1 cellular context compared by ENCODE assay signal in the genomic region with DNA sequence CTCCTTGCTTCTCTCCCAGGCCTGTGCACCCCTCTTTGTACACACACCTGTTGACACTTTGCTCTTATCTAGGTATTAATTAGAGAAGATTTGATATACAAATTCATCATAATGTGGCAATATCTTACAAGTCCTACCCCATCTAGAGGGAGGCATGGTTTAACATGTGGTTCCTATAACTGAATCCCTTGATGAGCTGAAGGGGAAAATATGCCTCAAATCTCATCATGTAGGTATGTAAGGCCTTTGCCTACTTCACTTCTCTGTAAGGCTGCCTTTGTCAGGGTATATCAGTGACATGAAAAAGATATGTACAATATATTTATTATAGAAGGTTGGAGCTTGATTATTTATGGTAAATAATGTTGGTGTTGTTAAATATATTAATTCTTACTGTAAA.
TF ChIP-seq lines count a peak whose summit lies in the region.

No MANE protein-coding gene starts in this region.

TF ChIP-seq in H1, 55 proteins besides CTCF, POLR2A, EP300 and RAD21 (continued from another document):
- TF ChIP-seq ASH2L (IDR thresholded peaks at IDR 0.05; ENCODE audit: low read length), result no peak
- no peak for TF ChIP-seq CHD2 (IDR thresholded peaks at IDR 0.05; ENCODE audit: low read length)
- TF ChIP-seq POU5F1 (IDR thresholded peaks at IDR 0.05; ENCODE audit: low read depth, low read length), result no peak
- no peak for TF ChIP-seq FOSL1 (IDR thresholded peaks at IDR 0.05; ENCODE audit: insufficient read depth, low read depth, low read length)
- TF ChIP-seq, protein P1, sequence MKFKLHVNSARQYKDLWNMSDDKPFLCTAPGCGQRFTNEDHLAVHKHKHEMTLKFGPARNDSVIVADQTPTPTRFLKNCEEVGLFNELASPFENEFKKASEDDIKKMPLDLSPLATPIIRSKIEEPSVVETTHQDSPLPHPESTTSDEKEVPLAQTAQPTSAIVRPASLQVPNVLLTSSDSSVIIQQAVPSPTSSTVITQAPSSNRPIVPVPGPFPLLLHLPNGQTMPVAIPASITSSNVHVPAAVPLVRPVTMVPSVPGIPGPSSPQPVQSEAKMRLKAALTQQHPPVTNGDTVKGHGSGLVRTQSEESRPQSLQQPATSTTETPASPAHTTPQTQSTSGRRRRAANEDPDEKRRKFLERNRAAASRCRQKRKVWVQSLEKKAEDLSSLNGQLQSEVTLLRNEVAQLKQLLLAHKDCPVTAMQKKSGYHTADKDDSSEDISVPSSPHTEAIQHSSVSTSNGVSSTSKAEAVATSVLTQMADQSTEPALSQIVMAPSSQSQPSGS (IDR thresholded peaks at IDR 0.05; ENCODE audit: low read length), result no peak
- no peak for TF ChIP-seq SP4 (IDR thresholded peaks at IDR 0.05; ENCODE audit: low read length)
- no peak for TF ChIP-seq SP2 (IDR thresholded peaks at IDR 0.05; ENCODE audit: low read length)
- TF ChIP-seq, protein P2, sequence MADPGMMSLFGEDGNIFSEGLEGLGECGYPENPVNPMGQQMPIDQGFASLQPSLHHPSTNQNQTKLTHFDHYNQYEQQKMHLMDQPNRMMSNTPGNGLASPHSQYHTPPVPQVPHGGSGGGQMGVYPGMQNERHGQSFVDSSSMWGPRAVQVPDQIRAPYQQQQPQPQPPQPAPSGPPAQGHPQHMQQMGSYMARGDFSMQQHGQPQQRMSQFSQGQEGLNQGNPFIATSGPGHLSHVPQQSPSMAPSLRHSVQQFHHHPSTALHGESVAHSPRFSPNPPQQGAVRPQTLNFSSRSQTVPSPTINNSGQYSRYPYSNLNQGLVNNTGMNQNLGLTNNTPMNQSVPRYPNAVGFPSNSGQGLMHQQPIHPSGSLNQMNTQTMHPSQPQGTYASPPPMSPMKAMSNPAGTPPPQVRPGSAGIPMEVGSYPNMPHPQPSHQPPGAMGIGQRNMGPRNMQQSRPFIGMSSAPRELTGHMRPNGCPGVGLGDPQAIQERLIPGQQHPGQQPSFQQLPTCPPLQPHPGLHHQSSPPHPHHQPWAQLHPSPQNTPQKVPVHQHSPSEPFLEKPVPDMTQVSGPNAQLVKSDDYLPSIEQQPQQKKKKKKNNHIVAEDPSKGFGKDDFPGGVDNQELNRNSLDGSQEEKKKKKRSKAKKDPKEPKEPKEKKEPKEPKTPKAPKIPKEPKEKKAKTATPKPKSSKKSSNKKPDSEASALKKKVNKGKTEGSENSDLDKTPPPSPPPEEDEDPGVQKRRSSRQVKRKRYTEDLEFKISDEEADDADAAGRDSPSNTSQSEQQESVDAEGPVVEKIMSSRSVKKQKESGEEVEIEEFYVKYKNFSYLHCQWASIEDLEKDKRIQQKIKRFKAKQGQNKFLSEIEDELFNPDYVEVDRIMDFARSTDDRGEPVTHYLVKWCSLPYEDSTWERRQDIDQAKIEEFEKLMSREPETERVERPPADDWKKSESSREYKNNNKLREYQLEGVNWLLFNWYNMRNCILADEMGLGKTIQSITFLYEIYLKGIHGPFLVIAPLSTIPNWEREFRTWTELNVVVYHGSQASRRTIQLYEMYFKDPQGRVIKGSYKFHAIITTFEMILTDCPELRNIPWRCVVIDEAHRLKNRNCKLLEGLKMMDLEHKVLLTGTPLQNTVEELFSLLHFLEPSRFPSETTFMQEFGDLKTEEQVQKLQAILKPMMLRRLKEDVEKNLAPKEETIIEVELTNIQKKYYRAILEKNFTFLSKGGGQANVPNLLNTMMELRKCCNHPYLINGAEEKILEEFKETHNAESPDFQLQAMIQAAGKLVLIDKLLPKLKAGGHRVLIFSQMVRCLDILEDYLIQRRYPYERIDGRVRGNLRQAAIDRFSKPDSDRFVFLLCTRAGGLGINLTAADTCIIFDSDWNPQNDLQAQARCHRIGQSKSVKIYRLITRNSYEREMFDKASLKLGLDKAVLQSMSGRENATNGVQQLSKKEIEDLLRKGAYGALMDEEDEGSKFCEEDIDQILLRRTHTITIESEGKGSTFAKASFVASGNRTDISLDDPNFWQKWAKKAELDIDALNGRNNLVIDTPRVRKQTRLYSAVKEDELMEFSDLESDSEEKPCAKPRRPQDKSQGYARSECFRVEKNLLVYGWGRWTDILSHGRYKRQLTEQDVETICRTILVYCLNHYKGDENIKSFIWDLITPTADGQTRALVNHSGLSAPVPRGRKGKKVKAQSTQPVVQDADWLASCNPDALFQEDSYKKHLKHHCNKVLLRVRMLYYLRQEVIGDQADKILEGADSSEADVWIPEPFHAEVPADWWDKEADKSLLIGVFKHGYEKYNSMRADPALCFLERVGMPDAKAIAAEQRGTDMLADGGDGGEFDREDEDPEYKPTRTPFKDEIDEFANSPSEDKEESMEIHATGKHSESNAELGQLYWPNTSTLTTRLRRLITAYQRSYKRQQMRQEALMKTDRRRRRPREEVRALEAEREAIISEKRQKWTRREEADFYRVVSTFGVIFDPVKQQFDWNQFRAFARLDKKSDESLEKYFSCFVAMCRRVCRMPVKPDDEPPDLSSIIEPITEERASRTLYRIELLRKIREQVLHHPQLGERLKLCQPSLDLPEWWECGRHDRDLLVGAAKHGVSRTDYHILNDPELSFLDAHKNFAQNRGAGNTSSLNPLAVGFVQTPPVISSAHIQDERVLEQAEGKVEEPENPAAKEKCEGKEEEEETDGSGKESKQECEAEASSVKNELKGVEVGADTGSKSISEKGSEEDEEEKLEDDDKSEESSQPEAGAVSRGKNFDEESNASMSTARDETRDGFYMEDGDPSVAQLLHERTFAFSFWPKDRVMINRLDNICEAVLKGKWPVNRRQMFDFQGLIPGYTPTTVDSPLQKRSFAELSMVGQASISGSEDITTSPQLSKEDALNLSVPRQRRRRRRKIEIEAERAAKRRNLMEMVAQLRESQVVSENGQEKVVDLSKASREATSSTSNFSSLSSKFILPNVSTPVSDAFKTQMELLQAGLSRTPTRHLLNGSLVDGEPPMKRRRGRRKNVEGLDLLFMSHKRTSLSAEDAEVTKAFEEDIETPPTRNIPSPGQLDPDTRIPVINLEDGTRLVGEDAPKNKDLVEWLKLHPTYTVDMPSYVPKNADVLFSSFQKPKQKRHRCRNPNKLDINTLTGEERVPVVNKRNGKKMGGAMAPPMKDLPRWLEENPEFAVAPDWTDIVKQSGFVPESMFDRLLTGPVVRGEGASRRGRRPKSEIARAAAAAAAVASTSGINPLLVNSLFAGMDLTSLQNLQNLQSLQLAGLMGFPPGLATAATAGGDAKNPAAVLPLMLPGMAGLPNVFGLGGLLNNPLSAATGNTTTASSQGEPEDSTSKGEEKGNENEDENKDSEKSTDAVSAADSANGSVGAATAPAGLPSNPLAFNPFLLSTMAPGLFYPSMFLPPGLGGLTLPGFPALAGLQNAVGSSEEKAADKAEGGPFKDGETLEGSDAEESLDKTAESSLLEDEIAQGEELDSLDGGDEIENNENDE (IDR thresholded peaks at IDR 0.05; ENCODE audit: insufficient replicate concordance, low read length), result no peak
- no peak for TF ChIP-seq POLR2AphosphoS5 (IDR thresholded peaks at IDR 0.05; ENCODE audit: low read depth, low read length)
- no peak for TF ChIP-seq BRCA1 (IDR thresholded peaks at IDR 0.05; ENCODE audit: low read depth, low read length)
- TF ChIP-seq BCL11A (IDR thresholded peaks at IDR 0.05; ENCODE audit: low read depth in 2 of 2, low read length in 2 of 2), result no peak
